ENCODE assay signal across 9 cellular contexts in the genomic region with DNA sequence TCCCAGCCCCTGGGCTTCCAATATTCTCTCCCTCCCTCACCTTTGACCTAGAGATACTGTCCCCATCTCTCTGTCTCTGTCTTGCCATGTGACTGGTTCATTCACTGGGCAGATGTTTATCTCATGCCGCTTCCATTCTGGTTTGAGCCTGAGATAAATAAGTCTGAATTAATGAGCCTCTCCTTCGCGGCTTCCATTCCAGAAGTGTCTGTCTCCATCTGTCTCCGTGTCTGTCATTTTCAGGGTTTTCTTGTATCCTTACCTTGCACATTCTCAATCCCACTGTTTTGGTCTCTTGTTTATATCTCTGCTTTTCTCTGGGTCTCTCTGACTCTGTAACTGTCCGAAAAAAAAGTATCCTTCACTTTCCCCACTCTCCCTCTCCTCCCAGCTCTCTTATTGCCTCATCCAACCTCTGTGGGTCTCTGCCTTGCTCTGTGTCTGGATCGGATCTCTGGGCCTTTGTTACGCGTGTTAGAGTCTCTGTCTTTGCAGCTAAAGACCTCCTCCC. TPM values are rescaled to one million over a fixed set of nuclear protein-coding genes. Genes with fewer than 3 reads are reported as not detected.
DNase-seq lines count a peak whose midpoint lies in the region; ATAC-seq and TF ChIP-seq lines count a peak whose summit lies in the region.
"Had no signal": no experiment of that assay in that cellular context is flagged by ENCODE, and none has a peak within 500 bp of the region (broad histone marks: within the 10 kb centered on the region; RNA-seq: fewer than 3 reads in every experiment).

No MANE protein-coding gene starts in this region.

- CTCF ChIA-PET in Panc1 (lab: Charles Lee) = no interaction called here

- in situ Hi-C loops in Panc1 (cut with HindIII; ENCODE audit: low pct_unique_long_range_greater_than_20kb, low sequenced_read_pairs) = no loop called here

- no peak for DNase-seq in Panc1 (ENCODE audit: low read depth, low spot score)
- DNase-seq in epithelial cell of prostate (ENCODE audit: low read depth, low spot score) = no peak
- DNase-seq in pons (ENCODE audit: low spot score) = peak; percentile 84
- DNase-seq in GM10266 (ENCODE audit: extremely low spot score) = no peak
- DNase-seq in AG08395 (ENCODE audit: low spot score) = no peak

- peak overlapping the region; percentile 60; the same call in 1 of the 2 replicates for H3K4me3 ChIP-seq in GM08714 (ENCODE audit: low read length)
- peak overlapping the region; percentile 11 to 39; a peak in 3 of 4 replicates for H3K4me3 ChIP-seq in Panc1 (ENCODE audit: low read depth in 2 of 2, low read length in 2 of 2)

- ATAC-seq in Panc1 (no peak), HG03565 (IDR thresholded peaks at IDR 0.05; ENCODE audit: unreplicated experiment) (no peak), GM19328 (IDR thresholded peaks at IDR 0.05; ENCODE audit: unreplicated experiment) (no peak)

- intact Hi-C loops in Panc1 (cut with micrococcal nuclease; ENCODE audit: unreplicated experiment) = no loop called here

- POLR2A ChIA-PET in Panc1 (lab: Charles Lee) = interaction anchor here (0.5 to 0.7 kb wide), 3 partner anchors 21 to 148 kb away, joined by 3 to 6 read pairs (median 5); no protein-coding TSS in a partner anchor

- no peaks in the 10 kb centered on the region for H3K27me3 ChIP-seq in Panc1 (ENCODE audit: control insufficient read depth, insufficient read depth, low read length)

- H3K4me1 ChIP-seq in Panc1 (ENCODE audit: control insufficient read depth, insufficient read depth, low read length) = peaks cover 8% of the 10 kb centered on the region

- no peaks in the 10 kb centered on the region for H3K9me3 ChIP-seq in Panc1 (ENCODE audit: control insufficient read depth, insufficient read depth, low read depth, low read length)

- TF ChIP-seq CTCF in Panc1 (IDR thresholded peaks at IDR 0.05) = no peak
- TF ChIP-seq CTCF in GM10266 (IDR thresholded peaks at IDR 0.05; ENCODE audit: control insufficient read depth, insufficient read depth, low read depth, missing control alignments) = no peak

- no TSS peak for BruUV-seq in Panc1 (replicated peaks; lab: Mats Ljungman, UMichigan)

- H3K27ac ChIP-seq in Panc1 (ENCODE audit: low read length) (peak overlapping the region; percentile 82), epithelial cell of prostate (peak overlapping the region; percentile 41)

- peaks cover 4% of the 10 kb centered on the region; the same call in 1 of the 2 replicates for H3K36me3 ChIP-seq in Panc1 (ENCODE audit: control insufficient read depth, insufficient read depth, low read length)

RNA-seq across cellular contexts. Expression of a gene that starts 4.3 kb away (rescaled TPM):
- 19.5 TPM for total RNA-seq in Panc1 (2021; ENCODE audit: unreplicated experiment)
- polyA plus RNA-seq in Panc1 (2012; ENCODE audit: insufficient read length) = 20.0 TPM

RNA-seq across cellular contexts. Expression of a gene that starts 4.6 kb away (rescaled TPM):
- total RNA-seq in Panc1 (2021; ENCODE audit: unreplicated experiment) = 670 TPM
- polyA plus RNA-seq in Panc1 (2012; ENCODE audit: insufficient read length) = 1,127 TPM

RNA-seq across cellular contexts. Expression of a gene that starts 8.7 kb away (rescaled TPM):
- 1.0 TPM for total RNA-seq in Panc1 (2021; ENCODE audit: unreplicated experiment)
- polyA plus RNA-seq in Panc1 (2012; ENCODE audit: insufficient read length) = not detected
- total RNA-seq: LHCN-M2 had no signal

RNA-seq across cellular contexts. Expression of a gene that starts 13.6 kb away (rescaled TPM):
- 7.4 TPM for total RNA-seq in Panc1 (2021; ENCODE audit: unreplicated experiment)
- polyA plus RNA-seq in Panc1 (2012; ENCODE audit: insufficient read length) = 10.4 TPM

RNA-seq across cellular contexts. Expression of a gene that starts 17.1 kb away (rescaled TPM):
- not detected for total RNA-seq in Panc1 (2021; ENCODE audit: unreplicated experiment)
- not detected for polyA plus RNA-seq in Panc1 (2012; ENCODE audit: insufficient read length)
- total RNA-seq: LHCN-M2 had no signal
